ENCODE assay signal across 15 cellular contexts in the genomic region with DNA sequence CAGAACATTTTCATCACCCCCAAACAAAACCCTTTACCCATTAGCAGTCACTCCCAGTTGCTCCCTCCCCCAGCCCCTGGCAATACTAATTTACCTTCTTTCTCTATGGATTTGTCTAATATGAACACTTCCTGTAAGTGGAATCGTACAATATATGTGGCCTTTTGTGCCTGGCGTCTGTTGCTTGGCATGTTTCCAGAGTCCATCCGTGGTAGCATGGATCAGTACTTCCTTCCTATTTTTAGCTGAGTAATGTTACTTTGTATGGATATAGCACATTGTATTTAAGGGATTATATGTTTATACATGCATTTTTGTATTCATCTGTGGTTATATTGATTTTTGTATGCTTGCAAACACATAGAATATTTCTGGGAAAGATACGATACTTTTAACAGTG. TPM values are rescaled to one million over a fixed set of nuclear protein-coding genes. Genes with fewer than 3 reads are reported as not detected.
A peak's percentile ranks its signal among the peaks of the same experiment; 100 is the strongest.
DNase-seq lines count a peak whose midpoint lies in the region; ATAC-seq lines count a peak whose summit lies in the region.
"Had no signal": no experiment of that assay in that cellular context is flagged by ENCODE, and none has a peak within 500 bp of the region (broad histone marks: within the 10 kb centered on the region; RNA-seq: fewer than 3 reads in every experiment).

No MANE protein-coding gene starts in this region.

- no peak for ATAC-seq in GM19395 (IDR thresholded peaks at IDR 0.05; ENCODE audit: unreplicated experiment)
- ATAC-seq: GM12878 had no signal

- in situ Hi-C loops in G401 (cut with HindIII; ENCODE audit: low sequenced_read_pairs): no loop called here

- DNase-seq in NCI-H1092 treated with DMSO at 0.1 percent for 48 hours (lab: John Stamatoyannopoulos, UW): peak; percentile 0
- no peak for DNase-seq in NCI-H1092 (lab: John Stamatoyannopoulos, UW)
- peak; percentile 10 for DNase-seq in G401 (ENCODE audit: low spot score)
- DNase-seq in cerebellar cortex (ENCODE audit: low spot score): peak; percentile 7
- DNase-seq in foreskin melanocyte: peak; percentile 3
- DNase-seq in CD1c-positive myeloid dendritic cell (ENCODE audit: extremely low spot score): no peak
- no peak for DNase-seq in activated effector memory CD4-positive, alpha-beta T cell treated with Interleukin-2 at 50 U/mL for 16 hours
- DNase-seq: 8988T; Caco-2; CD8-positive, alpha-beta memory T cell; GOT3; H9 had no signal

RNA-seq across cellular contexts. Expression of gene PPEF1, which starts 48.2 kb away (rescaled TPM):
- not detected in 2 replicates for total RNA-seq in G401 (2014; rRNA removed; shearing (Covaris generic))
- total RNA-seq: CD8-positive, alpha-beta memory T cell; HT1080 had no signal

Comparison
In these comparisons a context has a peak if more than half of its experiments do, and no peak if none do; other contexts are left out.
1. DNase-seq: peak in NCI-H1092 treated with DMSO at 0.1 percent for 48 hours (single experiment), G401 (single experiment), cerebellar cortex (single experiment) and foreskin melanocyte (single experiment); none in NCI-H1092 (single experiment), CD1c-positive myeloid dendritic cell (single experiment) and activated effector memory CD4-positive, alpha-beta T cell treated with Interleukin-2 at 50 U/mL for 16 hours (single experiment).